In genomic region chr14:52313493-52313881, GRCh38 we compare ENCODE assay signal across 1 cellular context.
TF ChIP-seq lines count a peak whose summit lies in the region.

No MANE protein-coding gene starts in this region.

TF ChIP-seq in GM12878, 131 proteins besides CTCF, POLR2A, EP300 and RAD21 (continued from another document):
- TF ChIP-seq, protein P1, sequence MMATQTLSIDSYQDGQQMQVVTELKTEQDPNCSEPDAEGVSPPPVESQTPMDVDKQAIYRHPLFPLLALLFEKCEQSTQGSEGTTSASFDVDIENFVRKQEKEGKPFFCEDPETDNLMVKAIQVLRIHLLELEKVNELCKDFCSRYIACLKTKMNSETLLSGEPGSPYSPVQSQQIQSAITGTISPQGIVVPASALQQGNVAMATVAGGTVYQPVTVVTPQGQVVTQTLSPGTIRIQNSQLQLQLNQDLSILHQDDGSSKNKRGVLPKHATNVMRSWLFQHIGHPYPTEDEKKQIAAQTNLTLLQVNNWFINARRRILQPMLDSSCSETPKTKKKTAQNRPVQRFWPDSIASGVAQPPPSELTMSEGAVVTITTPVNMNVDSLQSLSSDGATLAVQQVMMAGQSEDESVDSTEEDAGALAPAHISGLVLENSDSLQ (IDR thresholded peaks at IDR 0.05) = no peak
- TF ChIP-seq NR2C2 (IDR thresholded peaks at IDR 0.05; ENCODE audit: borderline replicate concordance, control insufficient read depth, insufficient read length, low read depth) (no peak), SP1 (IDR thresholded peaks at IDR 0.05; ENCODE audit: low read depth, low read length) (no peak), KLF5 (IDR thresholded peaks at IDR 0.05; ENCODE audit: partially characterized antibody) (no peak), MTA2 (IDR thresholded peaks at IDR 0.05; ENCODE audit: low read depth) (no peak), SUZ12 (IDR thresholded peaks at IDR 0.05; ENCODE audit: unreplicated experiment) (no peak)
- TF ChIP-seq, protein P2, sequence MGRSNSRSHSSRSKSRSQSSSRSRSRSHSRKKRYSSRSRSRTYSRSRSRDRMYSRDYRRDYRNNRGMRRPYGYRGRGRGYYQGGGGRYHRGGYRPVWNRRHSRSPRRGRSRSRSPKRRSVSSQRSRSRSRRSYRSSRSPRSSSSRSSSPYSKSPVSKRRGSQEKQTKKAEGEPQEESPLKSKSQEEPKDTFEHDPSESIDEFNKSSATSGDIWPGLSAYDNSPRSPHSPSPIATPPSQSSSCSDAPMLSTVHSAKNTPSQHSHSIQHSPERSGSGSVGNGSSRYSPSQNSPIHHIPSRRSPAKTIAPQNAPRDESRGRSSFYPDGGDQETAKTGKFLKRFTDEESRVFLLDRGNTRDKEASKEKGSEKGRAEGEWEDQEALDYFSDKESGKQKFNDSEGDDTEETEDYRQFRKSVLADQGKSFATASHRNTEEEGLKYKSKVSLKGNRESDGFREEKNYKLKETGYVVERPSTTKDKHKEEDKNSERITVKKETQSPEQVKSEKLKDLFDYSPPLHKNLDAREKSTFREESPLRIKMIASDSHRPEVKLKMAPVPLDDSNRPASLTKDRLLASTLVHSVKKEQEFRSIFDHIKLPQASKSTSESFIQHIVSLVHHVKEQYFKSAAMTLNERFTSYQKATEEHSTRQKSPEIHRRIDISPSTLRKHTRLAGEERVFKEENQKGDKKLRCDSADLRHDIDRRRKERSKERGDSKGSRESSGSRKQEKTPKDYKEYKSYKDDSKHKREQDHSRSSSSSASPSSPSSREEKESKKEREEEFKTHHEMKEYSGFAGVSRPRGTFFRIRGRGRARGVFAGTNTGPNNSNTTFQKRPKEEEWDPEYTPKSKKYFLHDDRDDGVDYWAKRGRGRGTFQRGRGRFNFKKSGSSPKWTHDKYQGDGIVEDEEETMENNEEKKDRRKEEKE (IDR thresholded peaks at IDR 0.05) = no peak
TF ChIP-seq in GM12878: peak in this region for 0.
